ENCODE assay signal across 6 cellular contexts in the genomic region with DNA sequence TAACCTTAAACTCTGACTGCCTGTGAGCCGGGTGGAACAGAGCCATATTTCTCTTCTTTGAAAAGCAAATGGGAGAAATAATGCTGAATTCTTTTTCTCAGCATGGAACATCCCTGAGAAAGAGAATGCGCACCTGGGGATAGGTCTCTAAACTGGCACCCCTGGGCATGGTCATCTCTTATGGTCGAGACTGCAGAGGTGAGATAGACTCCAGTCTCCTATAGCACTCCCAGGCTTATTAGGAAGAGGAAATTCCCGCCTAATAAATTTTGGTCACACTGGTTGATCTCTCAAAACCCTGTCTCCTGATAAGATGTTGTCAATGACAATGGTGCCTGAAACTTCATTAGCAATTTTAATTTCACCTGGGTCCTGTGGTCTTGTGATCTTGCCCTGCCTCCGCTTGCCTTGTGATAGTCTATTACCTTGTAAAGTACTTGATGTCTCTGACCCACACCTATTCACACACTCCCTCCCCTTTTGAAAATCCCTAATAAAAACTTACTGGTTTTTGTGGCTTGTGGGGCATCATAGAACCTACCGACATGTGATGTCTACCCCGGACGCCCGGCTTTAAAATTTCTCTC.
A peak's percentile ranks its signal among the peaks of the same experiment; 100 is the strongest.
DNase-seq lines count a peak whose midpoint lies in the region; ATAC-seq and TF ChIP-seq lines count a peak whose summit lies in the region.
"Not testable (repeated sequence)": the region's sequence is repeated elsewhere in the genome, so short reads cannot be mapped to it uniquely, and the experiment has no call there.

No MANE protein-coding gene starts in this region.

- H3K4me3 Mint-ChIP-seq in H9 (peak overlapping the region; percentile 24 to 39; a peak in 4 of 5 replicates), WTC11 (peak overlapping the region; percentile 34)
- not testable (repeated sequence) for H3K4me3 Mint-ChIP-seq in endodermal cell

- POLR2A ChIA-PET in WTC11 (lab: Charles Lee) = not testable (repeated sequence)

- H3K27ac ChIP-seq in H9 (ENCODE audit: insufficient read length, low read depth, low read length); HUES64 (ENCODE audit: low read depth, low read length); endodermal cell (ENCODE audit: low read depth, low read length); mesendoderm (ENCODE audit: low read depth, low read length): not testable (repeated sequence)

- not testable (repeated sequence) for H3K79me1 ChIP-seq in H9 (ENCODE audit: insufficient read depth, low read depth, low read length, poor library complexity, severe bottlenecking); mesendoderm (ENCODE audit: low read length)

- H2BK12ac ChIP-seq in H9 (ENCODE audit: insufficient read length, low read depth, low read length) = not testable (repeated sequence)

- not testable (repeated sequence) for H2BK20ac ChIP-seq in H9 (ENCODE audit: low read depth, low read length, poor library complexity, severe bottlenecking)

- not testable (repeated sequence) for H3K9me3 ChIP-seq in H9 (ENCODE audit: control insufficient read depth, low read depth, low read length); HUES64 (ENCODE audit: insufficient read depth, low read depth, low read length)
- peaks cover 18% of the 10 kb centered on the region for H3K9me3 ChIP-seq in endodermal cell (ENCODE audit: control insufficient read depth, low read length)

- peak overlapping the region; percentile 40 for H3K4me2 ChIP-seq in H9 (ENCODE audit: insufficient read depth, insufficient read length, low read length)
- H3K4me2 ChIP-seq in mesendoderm (ENCODE audit: low read length) = not testable (repeated sequence)

- H3K27me3 Mint-ChIP-seq in H9 (ENCODE audit: low read depth) = peaks cover 22% of the 10 kb centered on the region
- peaks cover 32% of the 10 kb centered on the region for H3K27me3 Mint-ChIP-seq in WTC11 (ENCODE audit: low read depth)
- H3K27me3 Mint-ChIP-seq in endodermal cell (ENCODE audit: insufficient read depth) = not testable (repeated sequence)

- ATAC-seq in WTC11 = not testable (repeated sequence)

- H4K20me1 ChIP-seq in H9 (ENCODE audit: control insufficient read depth, insufficient read depth, insufficient read length) = not testable (repeated sequence)

- DNase-seq in H9 (peak; percentile 54), WTC11 (ENCODE audit: low spot score) (peak; percentile 22), endodermal cell (peak; percentile 58), iPS DF 19.7 (ENCODE audit: low read depth, low spot score) (peak; percentile 25), mesendoderm (peak; percentile 8)

- H3K9me3 Mint-ChIP-seq in H9, WTC11: not testable (repeated sequence)
- H3K9me3 Mint-ChIP-seq in endodermal cell = peaks cover 21% of the 10 kb centered on the region

- TF ChIP-seq CTCF in H9 (conservative IDR thresholded peaks at IDR 0.05); WTC11 (IDR thresholded peaks at IDR 0.05); endodermal cell (conservative IDR thresholded peaks at IDR 0.05): not testable (repeated sequence)

- not testable (repeated sequence) for H3K36me3 ChIP-seq in HUES64 (ENCODE audit: insufficient read depth, low read length); endodermal cell (ENCODE audit: control insufficient read depth, insufficient read depth, low read length); mesendoderm (ENCODE audit: control insufficient read depth, insufficient read depth, low read length)

- peaks cover 31 to 38% of the 10 kb centered on the region in 2 experiments for H3K4me1 Mint-ChIP-seq in H9
- peaks cover 45% of the 10 kb centered on the region for H3K4me1 Mint-ChIP-seq in WTC11
- not testable (repeated sequence) for H3K4me1 Mint-ChIP-seq in endodermal cell

- H3K9ac ChIP-seq in H9 (ENCODE audit: extremely low read depth, insufficient read length, low read length); HUES64 (ENCODE audit: low read depth, low read length); endodermal cell (ENCODE audit: extremely low read depth, low read length, poor library complexity, severe bottlenecking); mesendoderm (ENCODE audit: low read length): not testable (repeated sequence)

- H2AK5ac ChIP-seq in H9 (ENCODE audit: insufficient read length, low read length); mesendoderm (ENCODE audit: low read length): not testable (repeated sequence)

- not testable (repeated sequence) for H2BK120ac ChIP-seq in H9 (ENCODE audit: low read depth, low read length, poor library complexity, severe bottlenecking); mesendoderm (ENCODE audit: low read depth, low read length)

- H2AFZ ChIP-seq in H9 (ENCODE audit: low read length) = not testable (repeated sequence)

- not testable (repeated sequence) for H3K56ac ChIP-seq in H9 (ENCODE audit: insufficient read length, low read depth, low read length); mesendoderm (ENCODE audit: low read length)

- not testable (repeated sequence) for H3T11ph ChIP-seq in H9 (ENCODE audit: low read length)

- H3K18ac ChIP-seq in H9 (ENCODE audit: insufficient read length, low read depth, low read length); mesendoderm (ENCODE audit: low read length): not testable (repeated sequence)

- H3K79me2 ChIP-seq in H9 (ENCODE audit: insufficient read depth, low read length); mesendoderm (ENCODE audit: control insufficient read depth, insufficient read depth, low read length): not testable (repeated sequence)

- not testable (repeated sequence) for H4K8ac ChIP-seq in H9 (replicated peaks; ENCODE audit: insufficient read length, low read depth, low read length); mesendoderm (ENCODE audit: low read depth, low read length)

- H2BK15ac ChIP-seq in H9 (ENCODE audit: low read depth, low read length); mesendoderm (replicated peaks; ENCODE audit: low read depth): not testable (repeated sequence)

- not testable (repeated sequence) for H3K27me3 ChIP-seq in H9 (ENCODE audit: insufficient read depth, low read length); HUES64 (ENCODE audit: insufficient read depth, low read length); endodermal cell (ENCODE audit: control insufficient read depth, insufficient read depth, low read length, poor library complexity, severe bottlenecking); mesendoderm (ENCODE audit: insufficient read depth, low read length, poor library complexity)

- not testable (repeated sequence) for H3K23me2 ChIP-seq in H9 (ENCODE audit: insufficient read length, low read depth, low read length, poor library complexity, severe bottlenecking)

- H3K4me1 ChIP-seq in H9 (ENCODE audit: insufficient read depth, low read length); endodermal cell (ENCODE audit: control insufficient read depth, insufficient read depth, low read length); mesendoderm (ENCODE audit: control insufficient read depth, low read depth, low read length): not testable (repeated sequence)
- peaks cover 31% of the 10 kb centered on the region for H3K4me1 ChIP-seq in HUES64 (ENCODE audit: insufficient read depth, low read length)

- no CpG with 5 or more reads among the region's 9 CpGs for WGBS in H9 (ENCODE audit: extremely low coverage, insufficient read length, low lambda C conversion rate)
- WGBS in HUES64 = 61% methylated on average over 8 of the region's 9 CpGs
- 77 to 100% methylated on average over 2 to 9 of the region's 9 CpGs for WGBS in endodermal cell (ENCODE audit: insufficient coverage in 1 of 2, insufficient read length in 1 of 2), 2 experiments
- WGBS in mesendoderm (ENCODE audit: extremely low coverage, insufficient coverage, low lambda C conversion rate) = no CpG with 5 or more reads among the region's 9 CpGs

- not testable (repeated sequence) for H2BK5ac ChIP-seq in H9 (ENCODE audit: insufficient read length, low read length); mesendoderm (ENCODE audit: low read length)

- not testable (repeated sequence) for H4K91ac ChIP-seq in H9 (ENCODE audit: insufficient read length, low read depth, low read length)

- H3K14ac ChIP-seq in H9 (ENCODE audit: insufficient read depth, low read length) = not testable (repeated sequence)

- not testable (repeated sequence) for H4K5ac ChIP-seq in H9 (ENCODE audit: insufficient read length, low read depth, low read length); mesendoderm (ENCODE audit: low read length)

- not testable (repeated sequence) for H3K23ac ChIP-seq in H9 (ENCODE audit: insufficient read length, low read depth, low read length); mesendoderm (ENCODE audit: low read length)

- peak overlapping the region; percentile 19; the same call in 1 of the 2 replicates for H3K4me3 ChIP-seq in HUES64 (ENCODE audit: low read length)
- H3K4me3 ChIP-seq in endodermal cell (ENCODE audit: low read length); mesendoderm (ENCODE audit: low read length): not testable (repeated sequence)

- CTCF ChIA-PET in WTC11 (lab: Charles Lee) = not testable (repeated sequence)

- H3K4ac ChIP-seq in H9 (ENCODE audit: low read depth, low read length); mesendoderm (ENCODE audit: low read depth, low read length): not testable (repeated sequence)

- not testable (repeated sequence) for H3K36me3 Mint-ChIP-seq in H9 (ENCODE audit: insufficient read depth in 1 of 3, low read depth in 3 of 3); WTC11; endodermal cell (ENCODE audit: low read depth)

- H3K27ac Mint-ChIP-seq in H9 = peak overlapping the region in 1 of 3 experiments; percentile 89; a peak in 2 of 7 replicates
- not testable (repeated sequence) for H3K27ac Mint-ChIP-seq in WTC11, endodermal cell

TF ChIP-seq in WTC11, 78 proteins besides CTCF, POLR2A, EP300 and RAD21:
- 0 out of 2 replicates have a peak, but pooled peaks have one; percentile 55 for TF ChIP-seq TEAD1 (CRISPR knock-in tag; IDR thresholded peaks at IDR 0.05)
- TF ChIP-seq, protein P1, sequence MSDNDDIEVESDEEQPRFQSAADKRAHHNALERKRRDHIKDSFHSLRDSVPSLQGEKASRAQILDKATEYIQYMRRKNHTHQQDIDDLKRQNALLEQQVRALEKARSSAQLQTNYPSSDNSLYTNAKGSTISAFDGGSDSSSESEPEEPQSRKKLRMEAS (CRISPR knock-in tag; IDR thresholded peaks at IDR 0.05) = 0 out of 2 replicates have a peak, but pooled peaks have one; percentile 39

Comparison
In these comparisons a context has a peak if more than half of its experiments do, and no peak if none do; other contexts are left out.
1. DNase-seq: peak in every context shown above with its lines; median percentile 58 in endodermal cell; 54 in H9; 25 in iPS DF 19.7; 22 in WTC11; 8 in mesendoderm.